ENCODE assay signal across 1 cellular context in the genomic region with DNA sequence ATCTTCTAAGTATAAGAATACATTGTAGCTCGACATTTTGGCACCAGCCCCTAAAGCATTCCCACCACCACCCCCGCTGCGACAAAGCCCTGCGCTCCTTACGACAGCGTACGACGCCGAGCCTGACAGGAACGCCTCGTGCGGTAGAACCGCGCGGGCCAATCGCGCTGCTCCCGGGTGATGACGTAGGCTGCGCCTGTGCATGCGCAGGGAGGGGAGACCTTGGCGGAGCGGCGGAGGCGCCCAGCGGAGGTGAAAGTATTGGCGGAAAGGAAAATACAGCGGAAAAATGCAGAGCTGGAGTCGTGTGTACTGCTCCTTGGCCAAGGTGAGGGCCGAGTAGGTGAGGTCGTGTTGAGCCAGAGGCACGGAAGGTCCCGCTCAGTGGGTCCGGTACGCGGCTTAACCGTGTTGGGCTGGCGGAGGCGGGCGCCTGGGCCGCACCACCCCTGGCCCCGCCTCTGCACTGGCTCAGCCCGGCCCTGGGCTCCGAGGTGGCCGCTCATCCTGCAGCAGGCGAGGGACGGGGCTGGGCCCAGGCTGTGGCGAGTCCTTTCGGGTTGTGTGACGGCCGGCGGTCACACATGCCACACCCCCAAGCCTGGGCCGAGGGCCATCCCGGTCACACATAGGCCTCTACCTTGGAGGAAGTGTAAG.
TF ChIP-seq lines count a peak whose summit lies in the region.

A gene with protein sequence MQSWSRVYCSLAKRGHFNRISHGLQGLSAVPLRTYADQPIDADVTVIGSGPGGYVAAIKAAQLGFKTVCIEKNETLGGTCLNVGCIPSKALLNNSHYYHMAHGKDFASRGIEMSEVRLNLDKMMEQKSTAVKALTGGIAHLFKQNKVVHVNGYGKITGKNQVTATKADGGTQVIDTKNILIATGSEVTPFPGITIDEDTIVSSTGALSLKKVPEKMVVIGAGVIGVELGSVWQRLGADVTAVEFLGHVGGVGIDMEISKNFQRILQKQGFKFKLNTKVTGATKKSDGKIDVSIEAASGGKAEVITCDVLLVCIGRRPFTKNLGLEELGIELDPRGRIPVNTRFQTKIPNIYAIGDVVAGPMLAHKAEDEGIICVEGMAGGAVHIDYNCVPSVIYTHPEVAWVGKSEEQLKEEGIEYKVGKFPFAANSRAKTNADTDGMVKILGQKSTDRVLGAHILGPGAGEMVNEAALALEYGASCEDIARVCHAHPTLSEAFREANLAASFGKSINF (plus strand): TSS at position 222 of the 657 bp plus-strand sequence. CDS start 68 bp downstream, at position 290.

TF ChIP-seq in K562, 482 proteins besides CTCF, POLR2A, EP300 and RAD21 (continued from another document and continues in another):
- TF ChIP-seq ATF3 (IDR thresholded peaks at IDR 0.05): peak; percentile 79
- peak; percentile 69; the same call in 1 of the 2 replicates for TF ChIP-seq ATF3 (CRISPR knock-in tag; conservative IDR thresholded peaks at IDR 0.05)
- TF ChIP-seq ZNF77 (CRISPR knock-in tag; IDR thresholded peaks at IDR 0.05): no peak
- TF ChIP-seq PHF21A (IDR thresholded peaks at IDR 0.05; ENCODE audit: borderline replicate concordance, low read depth): 0 out of 2 replicates have a peak, but pooled peaks have one; percentile 68
- TF ChIP-seq BRF2 (IDR thresholded peaks at IDR 0.05; ENCODE audit: borderline replicate concordance, insufficient read depth, insufficient read length): no peak
- 0 out of 2 replicates have a peak, but pooled peaks have one; percentile 70 for TF ChIP-seq TCF7 (IDR thresholded peaks at IDR 0.05; ENCODE audit: borderline replicate concordance)
- TF ChIP-seq ZNF766 (CRISPR knock-in tag; conservative IDR thresholded peaks at IDR 0.05): no peak; the same call in 1 of the 2 replicates
- TF ChIP-seq ZNF696 (CRISPR knock-in tag; conservative IDR thresholded peaks at IDR 0.05): no peak
- no peak for TF ChIP-seq THRA (IDR thresholded peaks at IDR 0.05)
- TF ChIP-seq, protein P1, sequence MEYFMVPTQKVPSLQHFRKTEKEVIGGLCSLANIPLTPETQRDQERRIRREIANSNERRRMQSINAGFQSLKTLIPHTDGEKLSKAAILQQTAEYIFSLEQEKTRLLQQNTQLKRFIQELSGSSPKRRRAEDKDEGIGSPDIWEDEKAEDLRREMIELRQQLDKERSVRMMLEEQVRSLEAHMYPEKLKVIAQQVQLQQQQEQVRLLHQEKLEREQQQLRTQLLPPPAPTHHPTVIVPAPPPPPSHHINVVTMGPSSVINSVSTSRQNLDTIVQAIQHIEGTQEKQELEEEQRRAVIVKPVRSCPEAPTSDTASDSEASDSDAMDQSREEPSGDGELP (CRISPR knock-in tag; IDR thresholded peaks at IDR 0.05; ENCODE audit: borderline replicate concordance): peak; percentile 92
- TF ChIP-seq RFX5 (IDR thresholded peaks at IDR 0.05; ENCODE audit: low read depth, low read length): no peak
- peak in 1 of 2 experiments; percentile 54; a peak in 1 of 4 replicates for TF ChIP-seq TBL1XR1 (IDR thresholded peaks at IDR 0.05; ENCODE audit: low read length in 2 of 2)
- TF ChIP-seq ZNF589 (CRISPR knock-in tag; IDR thresholded peaks at IDR 0.05; ENCODE audit: low read depth): peak; percentile 93
- TF ChIP-seq FIP1L1 (IDR thresholded peaks at IDR 0.05; ENCODE audit: low read depth, low read length, poor library complexity, severe bottlenecking): peak; percentile 94
- TF ChIP-seq ZFP36 (IDR thresholded peaks at IDR 0.05; ENCODE audit: low read depth, low read length, partially characterized antibody): peak; percentile 18
- TF ChIP-seq HEY1 (CRISPR knock-in tag; IDR thresholded peaks at IDR 0.05; ENCODE audit: borderline replicate concordance): no peak; the same call in 1 of the 2 replicates
- no peak; a peak in 1 of 4 replicates for TF ChIP-seq KDM4B (IDR thresholded peaks at IDR 0.05; ENCODE audit: borderline replicate concordance in 2 of 2, low read depth in 1 of 2)
- TF ChIP-seq DDX20 (tag; IDR thresholded peaks at IDR 0.05; ENCODE audit: low read depth): no peak
- no peak; a peak in 1 of 4 replicates for TF ChIP-seq SRF (CRISPR knock-in tag; IDR thresholded peaks at IDR 0.05)
- TF ChIP-seq ZNF212 (CRISPR knock-in tag; IDR thresholded peaks at IDR 0.05): no peak; the same call in 1 of the 2 replicates
- no peak for TF ChIP-seq ZNF311 (CRISPR knock-in tag; IDR thresholded peaks at IDR 0.05)
- peak; percentile 85 for TF ChIP-seq CCNT2 (IDR thresholded peaks at IDR 0.05; ENCODE audit: borderline replicate concordance, extremely low read depth, insufficient read length, low read depth, low read length)
- no peak for TF ChIP-seq IRF1 (CRISPR knock-in tag; IDR thresholded peaks at IDR 0.05; ENCODE audit: borderline replicate concordance)
- TF ChIP-seq PTBP1 (IDR thresholded peaks at IDR 0.05; ENCODE audit: low read depth, low read length): no peak
- peak in 1 of 2 experiments; percentile 2; a peak in 1 of 4 replicates for TF ChIP-seq RCOR1 (IDR thresholded peaks at IDR 0.05; ENCODE audit: borderline replicate concordance in 1 of 2, low read depth in 2 of 2, low read length in 2 of 2)
- no peak for TF ChIP-seq SIRT6 (IDR thresholded peaks at IDR 0.05; ENCODE audit: low read depth, low read length)
- peak; percentile 65; the same call in 1 of the 2 replicates for TF ChIP-seq PREB (CRISPR knock-in tag; IDR thresholded peaks at IDR 0.05)
- no peak for TF ChIP-seq CEBPB (tag; IDR thresholded peaks at IDR 0.05)
- TF ChIP-seq ARID2 (IDR thresholded peaks at IDR 0.05): no peak
- no peak for TF ChIP-seq TCF15 (CRISPR knock-in tag; IDR thresholded peaks at IDR 0.05)
- TF ChIP-seq ZNF324 (CRISPR knock-in tag; IDR thresholded peaks at IDR 0.05): no peak
- TF ChIP-seq HBP1 (CRISPR knock-in tag; IDR thresholded peaks at IDR 0.05): no peak
- no peak for TF ChIP-seq ESRRB (CRISPR knock-in tag; IDR thresholded peaks at IDR 0.05; ENCODE audit: borderline replicate concordance)
- TF ChIP-seq MED1 (CRISPR knock-in tag; IDR thresholded peaks at IDR 0.05; ENCODE audit: borderline replicate concordance): no peak
- no peak for TF ChIP-seq RNF219 (CRISPR knock-in tag; IDR thresholded peaks at IDR 0.05)
- TF ChIP-seq DPF2 (IDR thresholded peaks at IDR 0.05): peak; percentile 34
- no peak for TF ChIP-seq ZNF561 (CRISPR knock-in tag; conservative IDR thresholded peaks at IDR 0.05)
- peak; percentile 3; the same call in 1 of the 2 replicates for TF ChIP-seq CC2D1A (IDR thresholded peaks at IDR 0.05)
- TF ChIP-seq ZBTB49 (CRISPR knock-in tag; IDR thresholded peaks at IDR 0.05; ENCODE audit: borderline replicate concordance): no peak
- no peak for TF ChIP-seq ZNF280A (IDR thresholded peaks at IDR 0.05; ENCODE audit: low read depth, partially characterized antibody)
- TF ChIP-seq SIX5 (IDR thresholded peaks at IDR 0.05; ENCODE audit: borderline replicate concordance in 1 of 2, insufficient read depth in 1 of 2, low read depth in 1 of 2, low read length in 2 of 2): no peak
- TF ChIP-seq RBFOX2 (IDR thresholded peaks at IDR 0.05; ENCODE audit: low read depth, low read length): peak; percentile 98
- TF ChIP-seq GATAD2B (IDR thresholded peaks at IDR 0.05; ENCODE audit: borderline replicate concordance): no peak
- TF ChIP-seq PHF8 (IDR thresholded peaks at IDR 0.05; ENCODE audit: borderline replicate concordance, low read length): peak; percentile 98
- no peak for TF ChIP-seq ZNF354B (CRISPR knock-in tag; IDR thresholded peaks at IDR 0.05)
